In the genomic region with DNA sequence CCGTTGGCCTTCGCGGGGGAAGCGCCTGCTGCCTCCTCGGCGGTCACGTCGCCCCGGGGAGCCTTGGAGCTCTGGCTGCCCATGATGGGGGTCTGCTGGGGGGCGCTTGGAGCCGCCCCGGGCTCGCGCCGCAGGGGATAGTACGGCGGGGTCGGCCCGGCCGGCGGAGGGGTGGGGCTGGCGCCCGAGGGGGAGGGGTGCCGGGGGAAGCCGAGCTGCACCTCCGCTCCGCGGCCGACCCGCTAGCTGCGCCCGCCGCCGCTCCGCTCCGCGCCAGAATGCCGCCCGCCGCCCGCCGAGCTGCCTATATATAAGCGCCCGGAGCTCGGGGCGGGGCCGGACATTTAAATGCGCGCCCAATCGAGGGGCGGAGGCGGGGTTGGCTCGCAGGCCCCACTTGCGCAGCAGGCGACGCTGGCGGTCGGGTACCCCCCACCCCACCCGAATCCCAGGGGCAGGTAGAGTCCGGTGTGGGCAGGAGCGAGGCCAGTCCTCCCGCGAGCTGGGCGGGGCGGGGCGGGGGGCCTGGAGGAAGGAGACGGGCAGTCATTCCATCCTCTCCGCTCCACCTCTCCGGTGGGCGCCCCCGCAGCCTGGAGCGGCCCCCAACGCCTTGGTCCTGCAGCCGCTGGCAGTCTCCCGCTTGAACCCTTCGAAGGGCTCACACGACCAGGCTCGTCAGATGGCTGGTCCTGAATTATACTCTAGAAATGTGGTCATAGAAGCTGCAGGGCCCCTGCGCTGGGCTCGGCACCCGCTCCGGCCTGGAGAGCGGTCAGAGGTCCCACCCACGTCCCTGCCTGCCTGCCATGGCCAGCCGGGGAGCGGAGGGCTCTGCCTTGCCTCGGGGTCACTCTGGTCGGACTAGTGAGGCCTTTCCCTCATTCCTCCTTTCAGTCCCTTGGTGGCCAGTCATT, we compare ENCODE assay signal across 1 cellular context.
TF ChIP-seq lines count a peak whose summit lies in the region.

A gene with protein sequence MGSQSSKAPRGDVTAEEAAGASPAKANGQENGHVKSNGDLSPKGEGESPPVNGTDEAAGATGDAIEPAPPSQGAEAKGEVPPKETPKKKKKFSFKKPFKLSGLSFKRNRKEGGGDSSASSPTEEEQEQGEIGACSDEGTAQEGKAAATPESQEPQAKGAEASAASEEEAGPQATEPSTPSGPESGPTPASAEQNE (minus strand): TSS at position 283 of the 917 bp plus-strand sequence. CDS start 200 bp downstream, at position 83.

TF ChIP-seq in HepG2, 621 proteins besides CTCF, POLR2A, EP300 and RAD21 (continued from another document and continues in another):
- TF ChIP-seq, protein P1, sequence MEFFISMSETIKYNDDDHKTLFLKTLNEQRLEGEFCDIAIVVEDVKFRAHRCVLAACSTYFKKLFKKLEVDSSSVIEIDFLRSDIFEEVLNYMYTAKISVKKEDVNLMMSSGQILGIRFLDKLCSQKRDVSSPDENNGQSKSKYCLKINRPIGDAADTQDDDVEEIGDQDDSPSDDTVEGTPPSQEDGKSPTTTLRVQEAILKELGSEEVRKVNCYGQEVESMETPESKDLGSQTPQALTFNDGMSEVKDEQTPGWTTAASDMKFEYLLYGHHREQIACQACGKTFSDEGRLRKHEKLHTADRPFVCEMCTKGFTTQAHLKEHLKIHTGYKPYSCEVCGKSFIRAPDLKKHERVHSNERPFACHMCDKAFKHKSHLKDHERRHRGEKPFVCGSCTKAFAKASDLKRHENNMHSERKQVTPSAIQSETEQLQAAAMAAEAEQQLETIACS (CRISPR knock-in tag; IDR thresholded peaks at IDR 0.05), result peak; percentile 50; the same call in 1 of the 2 replicates
- TF ChIP-seq ZNF17 (CRISPR knock-in tag; IDR thresholded peaks at IDR 0.05) (no peak), ZNF839 (CRISPR knock-in tag; IDR thresholded peaks at IDR 0.05; ENCODE audit: borderline replicate concordance) (peak; percentile 54; the same call in 1 of the 2 replicates), NAIF1 (CRISPR knock-in tag; IDR thresholded peaks at IDR 0.05; ENCODE audit: borderline replicate concordance) (peak; percentile 54; the same call in 1 of the 2 replicates), NFKBIZ (CRISPR knock-in tag; IDR thresholded peaks at IDR 0.05) (no peak), NBN (conservative IDR thresholded peaks at IDR 0.05) (no peak), TP53 (CRISPR knock-in tag; conservative IDR thresholded peaks at IDR 0.05) (no peak), TOE1 (CRISPR knock-in tag; IDR thresholded peaks at IDR 0.05) (no peak), KLF12 (CRISPR knock-in tag; IDR thresholded peaks at IDR 0.05; ENCODE audit: borderline replicate concordance) (0 out of 2 replicates have a peak, but pooled peaks have one; percentile 55), ZNF607 (CRISPR knock-in tag; IDR thresholded peaks at IDR 0.05; ENCODE audit: borderline replicate concordance) (no peak), HNRNPUL1 (IDR thresholded peaks at IDR 0.05; ENCODE audit: low read depth, low read length) (no peak), SMAD1 (CRISPR knock-in tag; IDR thresholded peaks at IDR 0.05; ENCODE audit: borderline replicate concordance, low read depth) (no peak), MBNL3 (CRISPR knock-in tag; conservative IDR thresholded peaks at IDR 0.05) (no peak), MYC (CRISPR knock-in tag; IDR thresholded peaks at IDR 0.05; ENCODE audit: borderline replicate concordance) (0 out of 2 replicates have a peak, but pooled peaks have one; percentile 18), RELA (CRISPR knock-in tag; IDR thresholded peaks at IDR 0.05) (no peak), RCOR2 (CRISPR knock-in tag; IDR thresholded peaks at IDR 0.05) (no peak), RXRA (CRISPR knock-in tag; IDR thresholded peaks at IDR 0.05) (peak; percentile 38; the same call in 1 of the 2 replicates), SP2 (CRISPR knock-in tag; IDR thresholded peaks at IDR 0.05) (no peak), ZFP36L2 (CRISPR knock-in tag; IDR thresholded peaks at IDR 0.05) (no peak), POLR2AphosphoS2 (IDR thresholded peaks at IDR 0.05; ENCODE audit: low read depth, low read length) (no peak), GATAD1 (CRISPR knock-in tag; IDR thresholded peaks at IDR 0.05) (peak; percentile 27; the same call in 1 of the 2 replicates), SYNCRIP (IDR thresholded peaks at IDR 0.05; ENCODE audit: insufficient read depth, low read depth, low read length) (no peak), ZZZ3 (CRISPR knock-in tag; IDR thresholded peaks at IDR 0.05; ENCODE audit: borderline replicate concordance) (no peak), ARNT (IDR thresholded peaks at IDR 0.05) (no peak), PITX1 (CRISPR knock-in tag; IDR thresholded peaks at IDR 0.05) (no peak; the same call in 1 of the 2 replicates), MTA1 (CRISPR knock-in tag; IDR thresholded peaks at IDR 0.05; ENCODE audit: borderline replicate concordance) (0 out of 2 replicates have a peak, but pooled peaks have one; percentile 32), POLR2G (IDR thresholded peaks at IDR 0.05; ENCODE audit: low read depth, low read length) (peak; percentile 99)
- TF ChIP-seq, protein P2, sequence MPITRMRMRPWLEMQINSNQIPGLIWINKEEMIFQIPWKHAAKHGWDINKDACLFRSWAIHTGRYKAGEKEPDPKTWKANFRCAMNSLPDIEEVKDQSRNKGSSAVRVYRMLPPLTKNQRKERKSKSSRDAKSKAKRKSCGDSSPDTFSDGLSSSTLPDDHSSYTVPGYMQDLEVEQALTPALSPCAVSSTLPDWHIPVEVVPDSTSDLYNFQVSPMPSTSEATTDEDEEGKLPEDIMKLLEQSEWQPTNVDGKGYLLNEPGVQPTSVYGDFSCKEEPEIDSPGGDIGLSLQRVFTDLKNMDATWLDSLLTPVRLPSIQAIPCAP (CRISPR knock-in tag; IDR thresholded peaks at IDR 0.05; ENCODE audit: low read depth), result no peak
- TF ChIP-seq, protein P3, sequence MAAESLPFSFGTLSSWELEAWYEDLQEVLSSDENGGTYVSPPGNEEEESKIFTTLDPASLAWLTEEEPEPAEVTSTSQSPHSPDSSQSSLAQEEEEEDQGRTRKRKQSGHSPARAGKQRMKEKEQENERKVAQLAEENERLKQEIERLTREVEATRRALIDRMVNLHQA (CRISPR knock-in tag; IDR thresholded peaks at IDR 0.05), result no peak
- TF ChIP-seq, protein P4, sequence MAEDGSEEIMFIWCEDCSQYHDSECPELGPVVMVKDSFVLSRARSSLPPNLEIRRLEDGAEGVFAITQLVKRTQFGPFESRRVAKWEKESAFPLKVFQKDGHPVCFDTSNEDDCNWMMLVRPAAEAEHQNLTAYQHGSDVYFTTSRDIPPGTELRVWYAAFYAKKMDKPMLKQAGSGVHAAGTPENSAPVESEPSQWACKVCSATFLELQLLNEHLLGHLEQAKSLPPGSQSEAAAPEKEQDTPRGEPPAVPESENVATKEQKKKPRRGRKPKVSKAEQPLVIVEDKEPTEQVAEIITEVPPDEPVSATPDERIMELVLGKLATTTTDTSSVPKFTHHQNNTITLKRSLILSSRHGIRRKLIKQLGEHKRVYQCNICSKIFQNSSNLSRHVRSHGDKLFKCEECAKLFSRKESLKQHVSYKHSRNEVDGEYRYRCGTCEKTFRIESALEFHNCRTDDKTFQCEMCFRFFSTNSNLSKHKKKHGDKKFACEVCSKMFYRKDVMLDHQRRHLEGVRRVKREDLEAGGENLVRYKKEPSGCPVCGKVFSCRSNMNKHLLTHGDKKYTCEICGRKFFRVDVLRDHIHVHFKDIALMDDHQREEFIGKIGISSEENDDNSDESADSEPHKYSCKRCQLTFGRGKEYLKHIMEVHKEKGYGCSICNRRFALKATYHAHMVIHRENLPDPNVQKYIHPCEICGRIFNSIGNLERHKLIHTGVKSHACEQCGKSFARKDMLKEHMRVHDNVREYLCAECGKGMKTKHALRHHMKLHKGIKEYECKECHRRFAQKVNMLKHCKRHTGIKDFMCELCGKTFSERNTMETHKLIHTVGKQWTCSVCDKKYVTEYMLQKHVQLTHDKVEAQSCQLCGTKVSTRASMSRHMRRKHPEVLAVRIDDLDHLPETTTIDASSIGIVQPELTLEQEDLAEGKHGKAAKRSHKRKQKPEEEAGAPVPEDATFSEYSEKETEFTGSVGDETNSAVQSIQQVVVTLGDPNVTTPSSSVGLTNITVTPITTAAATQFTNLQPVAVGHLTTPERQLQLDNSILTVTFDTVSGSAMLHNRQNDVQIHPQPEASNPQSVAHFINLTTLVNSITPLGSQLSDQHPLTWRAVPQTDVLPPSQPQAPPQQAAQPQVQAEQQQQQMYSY (CRISPR knock-in tag; IDR thresholded peaks at IDR 0.05), result no peak
- TF ChIP-seq, protein P5, sequence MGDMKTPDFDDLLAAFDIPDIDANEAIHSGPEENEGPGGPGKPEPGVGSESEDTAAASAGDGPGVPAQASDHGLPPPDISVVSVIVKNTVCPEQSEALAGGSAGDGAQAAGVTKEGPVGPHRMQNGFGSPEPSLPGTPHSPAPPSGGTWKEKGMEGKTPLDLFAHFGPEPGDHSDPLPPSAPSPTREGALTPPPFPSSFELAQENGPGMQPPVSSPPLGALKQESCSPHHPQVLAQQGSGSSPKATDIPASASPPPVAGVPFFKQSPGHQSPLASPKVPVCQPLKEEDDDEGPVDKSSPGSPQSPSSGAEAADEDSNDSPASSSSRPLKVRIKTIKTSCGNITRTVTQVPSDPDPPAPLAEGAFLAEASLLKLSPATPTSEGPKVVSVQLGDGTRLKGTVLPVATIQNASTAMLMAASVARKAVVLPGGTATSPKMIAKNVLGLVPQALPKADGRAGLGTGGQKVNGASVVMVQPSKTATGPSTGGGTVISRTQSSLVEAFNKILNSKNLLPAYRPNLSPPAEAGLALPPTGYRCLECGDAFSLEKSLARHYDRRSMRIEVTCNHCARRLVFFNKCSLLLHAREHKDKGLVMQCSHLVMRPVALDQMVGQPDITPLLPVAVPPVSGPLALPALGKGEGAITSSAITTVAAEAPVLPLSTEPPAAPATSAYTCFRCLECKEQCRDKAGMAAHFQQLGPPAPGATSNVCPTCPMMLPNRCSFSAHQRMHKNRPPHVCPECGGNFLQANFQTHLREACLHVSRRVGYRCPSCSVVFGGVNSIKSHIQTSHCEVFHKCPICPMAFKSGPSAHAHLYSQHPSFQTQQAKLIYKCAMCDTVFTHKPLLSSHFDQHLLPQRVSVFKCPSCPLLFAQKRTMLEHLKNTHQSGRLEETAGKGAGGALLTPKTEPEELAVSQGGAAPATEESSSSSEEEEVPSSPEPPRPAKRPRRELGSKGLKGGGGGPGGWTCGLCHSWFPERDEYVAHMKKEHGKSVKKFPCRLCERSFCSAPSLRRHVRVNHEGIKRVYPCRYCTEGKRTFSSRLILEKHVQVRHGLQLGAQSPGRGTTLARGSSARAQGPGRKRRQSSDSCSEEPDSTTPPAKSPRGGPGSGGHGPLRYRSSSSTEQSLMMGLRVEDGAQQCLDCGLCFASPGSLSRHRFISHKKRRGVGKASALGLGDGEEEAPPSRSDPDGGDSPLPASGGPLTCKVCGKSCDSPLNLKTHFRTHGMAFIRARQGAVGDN (CRISPR knock-in tag; IDR thresholded peaks at IDR 0.05), result peak; percentile 78
- TF ChIP-seq, protein P6, sequence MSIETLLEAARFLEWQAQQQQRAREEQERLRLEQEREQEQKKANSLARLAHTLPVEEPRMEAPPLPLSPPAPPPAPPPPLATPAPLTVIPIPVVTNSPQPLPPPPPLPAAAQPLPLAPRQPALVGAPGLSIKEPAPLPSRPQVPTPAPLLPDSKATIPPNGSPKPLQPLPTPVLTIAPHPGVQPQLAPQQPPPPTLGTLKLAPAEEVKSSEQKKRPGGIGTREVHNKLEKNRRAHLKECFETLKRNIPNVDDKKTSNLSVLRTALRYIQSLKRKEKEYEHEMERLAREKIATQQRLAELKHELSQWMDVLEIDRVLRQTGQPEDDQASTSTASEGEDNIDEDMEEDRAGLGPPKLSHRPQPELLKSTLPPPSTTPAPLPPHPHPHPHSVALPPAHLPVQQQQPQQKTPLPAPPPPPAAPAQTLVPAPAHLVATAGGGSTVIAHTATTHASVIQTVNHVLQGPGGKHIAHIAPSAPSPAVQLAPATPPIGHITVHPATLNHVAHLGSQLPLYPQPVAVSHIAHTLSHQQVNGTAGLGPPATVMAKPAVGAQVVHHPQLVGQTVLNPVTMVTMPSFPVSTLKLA (IDR thresholded peaks at IDR 0.05), result no peak
- TF ChIP-seq, protein P7, sequence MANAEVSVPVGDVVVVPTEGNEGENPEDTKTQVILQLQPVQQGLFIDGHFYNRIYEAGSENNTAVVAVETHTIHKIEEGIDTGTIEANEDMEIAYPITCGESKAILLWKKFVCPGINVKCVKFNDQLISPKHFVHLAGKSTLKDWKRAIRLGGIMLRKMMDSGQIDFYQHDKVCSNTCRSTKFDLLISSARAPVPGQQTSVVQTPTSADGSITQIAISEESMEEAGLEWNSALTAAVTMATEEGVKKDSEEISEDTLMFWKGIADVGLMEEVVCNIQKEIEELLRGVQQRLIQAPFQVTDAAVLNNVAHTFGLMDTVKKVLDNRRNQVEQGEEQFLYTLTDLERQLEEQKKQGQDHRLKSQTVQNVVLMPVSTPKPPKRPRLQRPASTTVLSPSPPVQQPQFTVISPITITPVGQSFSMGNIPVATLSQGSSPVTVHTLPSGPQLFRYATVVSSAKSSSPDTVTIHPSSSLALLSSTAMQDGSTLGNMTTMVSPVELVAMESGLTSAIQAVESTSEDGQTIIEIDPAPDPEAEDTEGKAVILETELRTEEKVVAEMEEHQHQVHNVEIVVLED (CRISPR knock-in tag; IDR thresholded peaks at IDR 0.05; ENCODE audit: borderline replicate concordance), result peak; percentile 45; the same call in 1 of the 2 replicates
- TF ChIP-seq, protein P8, sequence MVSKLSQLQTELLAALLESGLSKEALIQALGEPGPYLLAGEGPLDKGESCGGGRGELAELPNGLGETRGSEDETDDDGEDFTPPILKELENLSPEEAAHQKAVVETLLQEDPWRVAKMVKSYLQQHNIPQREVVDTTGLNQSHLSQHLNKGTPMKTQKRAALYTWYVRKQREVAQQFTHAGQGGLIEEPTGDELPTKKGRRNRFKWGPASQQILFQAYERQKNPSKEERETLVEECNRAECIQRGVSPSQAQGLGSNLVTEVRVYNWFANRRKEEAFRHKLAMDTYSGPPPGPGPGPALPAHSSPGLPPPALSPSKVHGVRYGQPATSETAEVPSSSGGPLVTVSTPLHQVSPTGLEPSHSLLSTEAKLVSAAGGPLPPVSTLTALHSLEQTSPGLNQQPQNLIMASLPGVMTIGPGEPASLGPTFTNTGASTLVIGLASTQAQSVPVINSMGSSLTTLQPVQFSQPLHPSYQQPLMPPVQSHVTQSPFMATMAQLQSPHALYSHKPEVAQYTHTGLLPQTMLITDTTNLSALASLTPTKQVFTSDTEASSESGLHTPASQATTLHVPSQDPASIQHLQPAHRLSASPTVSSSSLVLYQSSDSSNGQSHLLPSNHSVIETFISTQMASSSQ (IDR thresholded peaks at IDR 0.05; ENCODE audit: low read depth), result no peak
- TF ChIP-seq, protein P8 (CRISPR knock-in tag; IDR thresholded peaks at IDR 0.05; ENCODE audit: borderline replicate concordance), result no peak; the same call in 1 of the 2 replicates
